Comparison of ENCODE assay signal across 20 cellular contexts in the genomic region with DNA sequence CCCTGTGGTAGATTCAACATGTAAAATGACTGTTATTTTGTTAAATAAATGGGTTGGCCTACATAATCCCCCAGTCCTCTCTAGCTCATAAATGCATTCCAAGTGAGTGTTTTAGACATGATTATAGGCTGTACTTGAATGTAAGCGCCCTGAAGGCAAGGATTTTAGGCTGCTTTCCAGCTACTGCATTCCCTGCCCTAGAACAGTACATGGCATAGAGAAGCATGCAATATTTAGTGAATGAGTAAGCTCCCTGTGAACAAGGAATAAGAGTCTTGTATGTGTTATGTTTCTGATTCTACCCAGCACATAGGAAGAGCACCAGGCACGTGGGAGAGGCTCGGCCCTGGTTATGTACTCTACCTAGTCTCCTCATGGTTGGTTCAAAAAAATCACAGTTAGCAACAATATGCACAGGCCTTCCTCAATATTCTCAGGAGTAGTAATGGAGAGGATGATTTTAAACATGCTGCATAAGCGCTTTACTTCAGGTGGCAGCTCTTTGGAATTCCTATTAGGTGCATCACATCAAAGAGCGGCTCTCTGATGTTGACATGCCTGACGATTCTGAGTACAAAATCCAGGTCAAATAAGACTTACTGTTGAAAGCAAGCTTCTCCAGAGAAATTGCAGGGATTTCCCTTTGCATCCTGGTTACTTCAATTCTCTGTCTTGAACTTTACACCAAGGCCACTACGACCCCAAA.
"Had no signal": no experiment of that assay in that cellular context is flagged by ENCODE, and none has a peak within 500 bp of the region (broad histone marks: within the 10 kb centered on the region; RNA-seq: fewer than 3 reads in every experiment).

No MANE protein-coding gene starts in this region.

- H3K36me3 ChIP-seq: breast epithelium, colonic mucosa, pancreas, tibial artery had no signal

- H3K9me3 Mint-ChIP-seq: nephron had no signal

- DNase-seq: activated CD4-positive, alpha-beta T cell treated with anti-CD3 and anti-CD28 coated beads, Interleukin-2, amount 50 U/mL, for 1 hour; activated CD8-positive, alpha-beta T cell treated with anti-CD3 and anti-CD28 coated beads, Interleukin-2, amount 10 ng/mL, durations not matched to agents 7 days and 5 days; colonic mucosa; dorsolateral prefrontal cortex; effector memory CD8-positive, alpha-beta T cell; immature natural killer cell; mesenchymal stem cell; pancreas; psoas muscle; right cardiac atrium; stimulated activated CD4-positive, alpha-beta T cell treated with anti-CD3 and anti-CD28 coated beads, Interleukin-1b, Interleukin-23, amount 100 ng/mL, for 48 hours; stimulated activated naive CD8-positive, alpha-beta T cell treated with anti-CD3 and anti-CD28 coated beads, Interleukin-15, amount 100 ng/mL, for 72 hours; tibial artery had no signal

- H3K4me1 ChIP-seq: breast epithelium, colonic mucosa had no signal

- ATAC-seq: activated CD4-positive, CD25-positive, alpha-beta regulatory T cell treated with anti-CD3 and anti-CD28 coated beads, Interleukin-2, amount 50 U/mL, for 24 hours; activated CD8-positive, alpha-beta T cell treated with anti-CD3 and anti-CD28 coated beads, Interleukin-2, amount 10 ng/mL, durations not matched to agents 7 days and 5 days; effector memory CD8-positive, alpha-beta T cell; pancreas; right cardiac atrium; stimulated activated effector memory CD8-positive, alpha-beta T cell treated with anti-CD3 and anti-CD28 coated beads, Interleukin-12 subunit alpha, Interleukin-12 subunit beta, amount 100 ng/mL, for 72 hours; stimulated activated naive CD8-positive, alpha-beta T cell treated with anti-CD3 and anti-CD28 coated beads, Interleukin-15, amount 100 ng/mL, for 72 hours had no signal

- H3K36me3 Mint-ChIP-seq: activated naive CD8-positive, alpha-beta T cell; immature natural killer cell; stimulated activated effector memory CD8-positive, alpha-beta T cell treated with anti-CD3 and anti-CD28 coated beads, Interleukin-12 subunit alpha, Interleukin-12 subunit beta, amount 100 ng/mL, for 72 hours had no signal

- H3K27ac Mint-ChIP-seq: activated CD8-positive, alpha-beta T cell treated with anti-CD3 and anti-CD28 coated beads, Interleukin-2, amount 10 ng/mL, durations not matched to agents 7 days and 5 days; activated naive CD8-positive, alpha-beta T cell; effector memory CD8-positive, alpha-beta T cell; immature natural killer cell; stimulated activated effector memory CD8-positive, alpha-beta T cell treated with anti-CD3 and anti-CD28 coated beads, Interleukin-12 subunit alpha, Interleukin-12 subunit beta, amount 100 ng/mL, for 72 hours; stimulated activated naive CD8-positive, alpha-beta T cell treated with anti-CD3 and anti-CD28 coated beads, Interleukin-15, amount 100 ng/mL, for 72 hours had no signal

- H3K4me3 Mint-ChIP-seq: activated CD8-positive, alpha-beta T cell treated with anti-CD3 and anti-CD28 coated beads, Interleukin-2, amount 10 ng/mL, durations not matched to agents 7 days and 5 days; activated naive CD8-positive, alpha-beta T cell; effector memory CD8-positive, alpha-beta T cell; immature natural killer cell; nephron; stimulated activated effector memory CD8-positive, alpha-beta T cell treated with anti-CD3 and anti-CD28 coated beads, Interleukin-12 subunit alpha, Interleukin-12 subunit beta, amount 100 ng/mL, for 72 hours; stimulated activated naive CD8-positive, alpha-beta T cell treated with anti-CD3 and anti-CD28 coated beads, Interleukin-15, amount 100 ng/mL, for 72 hours had no signal

- H3K27me3 Mint-ChIP-seq: activated naive CD8-positive, alpha-beta T cell; effector memory CD8-positive, alpha-beta T cell; stimulated activated naive CD8-positive, alpha-beta T cell treated with anti-CD3 and anti-CD28 coated beads, Interleukin-15, amount 100 ng/mL, for 72 hours had no signal

- H3K27ac ChIP-seq: breast epithelium, colonic mucosa, dorsolateral prefrontal cortex, pancreas, psoas muscle, tibial artery, VCaP had no signal

- H3K27me3 ChIP-seq: breast epithelium, colonic mucosa, dorsolateral prefrontal cortex, pancreas, tibial artery had no signal

- H3K4me1 Mint-ChIP-seq: immature natural killer cell; stimulated activated effector memory CD8-positive, alpha-beta T cell treated with anti-CD3 and anti-CD28 coated beads, Interleukin-12 subunit alpha, Interleukin-12 subunit beta, amount 100 ng/mL, for 72 hours; stimulated activated naive CD8-positive, alpha-beta T cell treated with anti-CD3 and anti-CD28 coated beads, Interleukin-15, amount 100 ng/mL, for 72 hours had no signal

- H3K9me3 ChIP-seq: breast epithelium, colonic mucosa, pancreas, psoas muscle, tibial artery had no signal

- H3K4me3 ChIP-seq: breast epithelium, colonic mucosa, dorsolateral prefrontal cortex, pancreas, psoas muscle, skin epidermis, tibial artery had no signal
